Comparison of ENCODE assay signal across 11 cellular contexts in the genomic region with DNA sequence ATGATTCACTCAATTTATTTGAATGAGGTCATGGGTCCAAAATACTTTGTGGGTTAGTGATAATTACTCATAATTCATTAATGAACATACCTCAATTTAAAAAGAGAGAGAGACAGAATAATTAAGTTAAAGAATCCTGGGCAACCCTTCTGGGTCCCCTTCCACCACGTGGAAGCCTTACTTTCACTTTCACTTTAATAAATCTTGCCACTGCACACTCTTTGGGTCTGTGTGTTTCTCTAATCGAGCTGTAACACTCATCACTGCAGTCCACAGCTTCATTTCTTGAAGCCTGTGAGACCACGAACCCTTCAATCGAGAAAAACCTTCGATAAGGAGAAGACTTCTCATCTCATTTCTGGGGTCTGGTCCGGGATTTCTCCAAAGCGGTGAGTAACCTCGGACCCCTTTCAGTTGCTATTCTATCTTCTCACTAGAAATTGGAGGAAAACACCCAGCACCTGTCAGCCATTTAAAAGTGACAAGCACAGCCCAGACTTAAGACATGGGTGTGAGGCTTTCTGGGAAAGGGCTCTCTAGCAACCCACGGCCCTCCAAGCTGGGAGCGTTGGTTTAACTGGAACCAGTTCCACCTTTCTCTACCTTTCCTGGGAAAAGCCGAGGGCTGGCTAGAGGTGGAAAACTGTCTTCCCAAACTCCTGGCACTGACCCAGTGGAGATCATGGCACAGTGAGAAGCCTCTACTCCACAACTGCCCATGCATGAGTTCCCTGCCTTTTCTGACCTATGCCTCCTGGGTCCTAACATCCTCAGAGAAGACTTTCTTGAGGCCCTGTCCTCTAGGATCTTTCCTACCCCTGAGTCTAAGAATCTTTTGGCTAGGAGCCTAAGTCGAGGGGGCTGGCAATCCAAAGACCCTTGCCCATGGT.
DNase-seq lines count a peak whose midpoint lies in the region; ATAC-seq and TF ChIP-seq lines count a peak whose summit lies in the region.
"Had no signal": no experiment of that assay in that cellular context is flagged by ENCODE, and none has a peak within 500 bp of the region (broad histone marks: within the 10 kb centered on the region; RNA-seq: fewer than 3 reads in every experiment).

No MANE protein-coding gene starts in this region.

- H3K4me1 ChIP-seq in DND-41 (ENCODE audit: insufficient read depth, low read length): peaks cover 22% of the 10 kb centered on the region
- no peaks in the 10 kb centered on the region for H3K4me1 ChIP-seq in prostate gland (replicated peaks)
- H3K4me1 ChIP-seq: vagina had no signal

- H2AFZ ChIP-seq in DND-41 (ENCODE audit: low read depth, low read length): peak overlapping the region; percentile 76

- H4K20me1 ChIP-seq in DND-41 (ENCODE audit: insufficient read depth, low read length): no peaks in the 10 kb centered on the region

- peak overlapping the region; percentile 83 for H3K27ac Mint-ChIP-seq in central memory CD8-positive, alpha-beta T cell (ENCODE audit: low read depth)
- H3K27ac Mint-ChIP-seq in natural killer cell treated with Interleukin-12 subunit alpha and Interleukin-12 subunit beta and Interleukin-15 and Interleukin-18, amount 100 ng/mL, for 72 hours: peak overlapping the region; percentile 94 to 97

- H3K4me3 ChIP-seq in DND-41 (ENCODE audit: low read depth in 1 of 2, low read length in 2 of 2): peak overlapping the region in 1 of 2 experiments; percentile 53; a peak in 2 of 4 replicates
- H3K4me3 ChIP-seq in prostate gland: no peak overlapping the region
- H3K4me3 ChIP-seq: mucosa of descending colon had no signal

- H3K9me3 ChIP-seq in DND-41 (ENCODE audit: insufficient read depth, low read length, severe bottlenecking) (no peaks in the 10 kb centered on the region), prostate gland (no peaks in the 10 kb centered on the region)
- H3K9me3 ChIP-seq: mucosa of descending colon, vagina had no signal

- peaks cover 33% of the 10 kb centered on the region for H3K4me1 Mint-ChIP-seq in central memory CD8-positive, alpha-beta T cell
- H3K4me1 Mint-ChIP-seq in natural killer cell treated with Interleukin-12 subunit alpha and Interleukin-12 subunit beta and Interleukin-15 and Interleukin-18, amount 100 ng/mL, for 72 hours (ENCODE audit: low read depth in 2 of 2): peaks cover 32 to 45% of the 10 kb centered on the region in 2 donors

- H3K79me2 ChIP-seq in DND-41 (ENCODE audit: insufficient read depth, low read length): no peaks in the 10 kb centered on the region; the same call in 1 of the 2 replicates

- H3K36me3 ChIP-seq in DND-41 (ENCODE audit: insufficient read depth, low read length) (0 out of 2 replicates have a peak, but pooled peaks cover 5% of the 10 kb centered on the region), prostate gland (no peaks in the 10 kb centered on the region)
- H3K36me3 ChIP-seq: vagina had no signal

- H3K9me3 Mint-ChIP-seq in central memory CD8-positive, alpha-beta T cell: no peaks in the 10 kb centered on the region
- peaks cover 18% of the 10 kb centered on the region for H3K9me3 Mint-ChIP-seq in natural killer cell treated with Interleukin-12 subunit alpha and Interleukin-12 subunit beta and Interleukin-15 and Interleukin-18, amount 100 ng/mL, for 72 hours

- 83% methylated on average over 12 of the region's 12 CpGs for whole genome bisulfite sequencing in prostate gland

- peaks cover 13% of the 10 kb centered on the region for H3K36me3 Mint-ChIP-seq in central memory CD8-positive, alpha-beta T cell (ENCODE audit: insufficient read depth)
- H3K36me3 Mint-ChIP-seq in natural killer cell treated with Interleukin-12 subunit alpha and Interleukin-12 subunit beta and Interleukin-15 and Interleukin-18, amount 100 ng/mL, for 72 hours: peaks cover 30% of the 10 kb centered on the region

- H3K27me3 Mint-ChIP-seq in central memory CD8-positive, alpha-beta T cell: no peaks in the 10 kb centered on the region
- no peaks in the 10 kb centered on the region for H3K27me3 Mint-ChIP-seq in natural killer cell treated with Interleukin-12 subunit alpha and Interleukin-12 subunit beta and Interleukin-15 and Interleukin-18, amount 100 ng/mL, for 72 hours

- peak overlapping the region; percentile 63 for H3K4me2 ChIP-seq in DND-41 (ENCODE audit: insufficient read depth, low read length)

- ATAC-seq in DND-41 (ENCODE audit: insufficient read depth, low read depth) (peak; percentile 91), HG03139 (IDR thresholded peaks at IDR 0.05; ENCODE audit: unreplicated experiment) (no peak), HG03108 (IDR thresholded peaks at IDR 0.05; ENCODE audit: unreplicated experiment) (no peak)
- peak; percentile 85 for ATAC-seq in central memory CD8-positive, alpha-beta T cell (replicated peaks; ENCODE audit: extremely low read depth, poor library complexity, severe bottlenecking)
- ATAC-seq in natural killer cell treated with Interleukin-12 subunit alpha and Interleukin-12 subunit beta and Interleukin-15 and Interleukin-18, amount 100 ng/mL, for 72 hours: peak; percentile 59 to 67

- peak overlapping the region; percentile 81 for H3K4me3 Mint-ChIP-seq in central memory CD8-positive, alpha-beta T cell
- H3K4me3 Mint-ChIP-seq in natural killer cell treated with Interleukin-12 subunit alpha and Interleukin-12 subunit beta and Interleukin-15 and Interleukin-18, amount 100 ng/mL, for 72 hours: peak overlapping the region; percentile 85

- no peak for TF ChIP-seq POLR2A in prostate gland (IDR thresholded peaks at IDR 0.05)

- TF ChIP-seq CTCF in DND-41 (IDR thresholded peaks at IDR 0.05; ENCODE audit: borderline replicate concordance, extremely low read depth, low read length, poor library complexity, severe bottlenecking) (no peak), prostate gland (IDR thresholded peaks at IDR 0.05) (no peak)

- peak; percentile 51 for DNase-seq in DND-41
- DNase-seq in LoVo (ENCODE audit: low spot score): peak; percentile 63
- DNase-seq in central memory CD8-positive, alpha-beta T cell (ENCODE audit: low spot score in 2 of 2): peak in 1 of 2 donors; percentile 17
- peak; percentile 65 for DNase-seq in natural killer cell treated with Interleukin-12 subunit alpha and Interleukin-12 subunit beta and Interleukin-15 and Interleukin-18, amount 100 ng/mL, for 72 hours (ENCODE audit: low spot score)
- DNase-seq in prostate gland (ENCODE audit: low spot score): no peak
- DNase-seq in NOMO-1 treated with DMSO at 0.1 percent for 48 hours (lab: John Stamatoyannopoulos, UW; ENCODE audit: unreplicated experiment): no peak
- DNase-seq: NCI-H1694 had no signal

- intact Hi-C loops in prostate gland (cut with DNase I): no loop called here

- H3K9ac ChIP-seq in DND-41 (ENCODE audit: low read depth, low read length): peak overlapping the region; percentile 44

- H3K27me3 ChIP-seq in DND-41 (ENCODE audit: insufficient read depth, low read length, poor library complexity) (no peaks in the 10 kb centered on the region), prostate gland (replicated peaks; ENCODE audit: insufficient read depth) (no peaks in the 10 kb centered on the region)
- H3K27me3 ChIP-seq: vagina had no signal

- H3K27ac ChIP-seq in DND-41 (ENCODE audit: low read length): peak overlapping the region; percentile 65
- no peak overlapping the region for H3K27ac ChIP-seq in prostate gland
- H3K27ac ChIP-seq: vagina had no signal

Comparison
In these comparisons a context has a peak if more than half of its experiments do, and no peak if none do; other contexts are left out.
1. ATAC-seq: peak in DND-41 (single experiment), central memory CD8-positive, alpha-beta T cell (single experiment) and natural killer cell treated with Interleukin-12 subunit alpha and Interleukin-12 subunit beta and Interleukin-15 and Interleukin-18, amount 100 ng/mL, for 72 hours (2 of 2); none in HG03139 (single experiment) and HG03108 (single experiment).
2. DNase-seq: peak in DND-41 (single experiment), LoVo (single experiment) and natural killer cell treated with Interleukin-12 subunit alpha and Interleukin-12 subunit beta and Interleukin-15 and Interleukin-18, amount 100 ng/mL, for 72 hours (single experiment); none in prostate gland (single experiment) and NOMO-1 treated with DMSO at 0.1 percent for 48 hours (single experiment).